14 cellular contexts compared by ENCODE assay signal in the genomic region with DNA sequence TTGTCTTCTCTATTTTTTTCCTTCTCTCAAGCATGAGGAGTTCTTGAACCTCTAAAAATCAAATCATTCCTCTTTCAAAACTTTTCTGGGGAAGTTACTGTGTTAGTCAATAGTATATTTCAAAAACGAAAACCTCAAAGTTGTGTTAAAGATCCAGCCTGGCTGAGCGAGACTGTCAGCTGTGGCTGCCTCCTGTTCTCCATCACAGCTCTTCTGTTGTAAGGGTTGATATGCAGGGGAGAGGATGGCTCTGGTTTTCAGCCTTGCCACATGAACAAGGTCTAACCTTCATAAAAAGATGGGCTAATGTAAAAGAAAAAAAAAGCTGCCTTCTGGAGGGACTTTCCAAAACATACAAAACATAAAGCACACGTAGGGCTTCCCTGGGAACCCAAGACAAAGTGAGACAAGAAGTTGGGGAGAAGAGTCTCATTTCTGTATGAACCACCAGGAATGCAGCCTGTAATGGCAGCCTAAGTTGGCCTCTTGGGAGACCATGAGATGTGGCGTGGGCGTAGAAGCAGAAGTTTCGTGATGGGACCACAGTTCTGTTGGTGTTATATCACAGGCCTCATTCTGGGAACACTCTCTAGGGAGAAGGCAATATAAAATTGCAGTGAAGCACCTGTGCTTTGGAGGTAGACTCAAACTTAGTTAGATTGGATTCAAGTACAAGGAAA.
"Had no signal": no experiment of that assay in that cellular context is flagged by ENCODE, and none has a peak within 500 bp of the region (broad histone marks: within the 10 kb centered on the region; RNA-seq: fewer than 3 reads in every experiment).

No MANE protein-coding gene starts in this region.

- H3K4me1 ChIP-seq: psoas muscle, spleen had no signal

- H3K27ac ChIP-seq: brain microvascular endothelial cell, psoas muscle, spleen had no signal

- H3K4me3 ChIP-seq: lung, psoas muscle, spleen had no signal

- H3K9me3 ChIP-seq: psoas muscle, spleen had no signal

- DNase-seq: activated naive CD4-positive, alpha-beta T cell treated with Interleukin-2 at 50 U/mL for 16 hours; activated T-cell treated with anti-CD3 and anti-CD28 coated beads for 4 hours; anterior cingulate cortex; brain microvascular endothelial cell; endodermal cell; head of caudate nucleus; nephron progenitor cell; psoas muscle; spleen; T-helper 9 cell had no signal

- H3K36me3 ChIP-seq: brain microvascular endothelial cell, spleen had no signal

- ATAC-seq: activated CD4-positive, CD25-positive, alpha-beta regulatory T cell treated with anti-CD3 and anti-CD28 coated beads, Interleukin-2, amount 50 U/mL, for 24 hours; activated T-helper 17 cell treated with anti-CD3 and anti-CD28 coated beads, Interleukin-2, amount 50 U/mL, for 72 hours; psoas muscle; sciatic nerve had no signal

- H3K27me3 ChIP-seq: brain microvascular endothelial cell had no signal
